Comparison of ENCODE assay signal across 20 cellular contexts in genomic region chr3:117751691-117752090, GRCh38.
"Had no signal": no experiment of that assay in that cellular context is flagged by ENCODE, and none has a peak within 500 bp of the region (broad histone marks: within the 10 kb centered on the region; RNA-seq: fewer than 3 reads in every experiment).

No MANE protein-coding gene starts in this region.

- H3K27me3 ChIP-seq: brain microvascular endothelial cell, gastroesophageal sphincter, right lobe of liver, upper lobe of right lung had no signal

- H3K4me3 ChIP-seq: gastroesophageal sphincter, right lobe of liver, thoracic aorta, upper lobe of right lung had no signal

- FAIRE-seq: small intestine had no signal

- H3K4me1 ChIP-seq: gastroesophageal sphincter, upper lobe of right lung had no signal

- H3K27me3 Mint-ChIP-seq: activated CD4-positive, alpha-beta T cell treated with anti-CD3 and anti-CD28 coated beads, Interleukin-2, amount 10 ng/mL, durations not matched to agents 24 days and 14 days; stimulated activated naive CD8-positive, alpha-beta T cell treated with anti-CD3 and anti-CD28 coated beads, Interleukin-15, amount 100 ng/mL, for 72 hours had no signal

- H3K9me3 ChIP-seq: gastroesophageal sphincter, right lobe of liver, thoracic aorta, upper lobe of right lung had no signal

- DNase-seq: activated CD4-positive, alpha-beta T cell treated with anti-CD3 and anti-CD28 coated beads, Interleukin-2, amount 10 ng/mL, durations not matched to agents 24 days and 14 days; activated CD4-positive, CD25-positive, alpha-beta regulatory T cell; activated CD8-positive, alpha-beta memory T cell treated with anti-CD3 and anti-CD28 coated beads, Interleukin-2, amount 50 U/mL, for 4 hours; activated CD8-positive, alpha-beta T cell treated with anti-CD3 and anti-CD28 coated beads, Interleukin-2, amount 10 ng/mL, durations not matched to agents 7 days and 5 days; activated naive CD4-positive, alpha-beta T cell treated with anti-CD3 and anti-CD28 coated beads for 36 hours; activated T-cell treated with anti-CD3 and anti-CD28 coated beads, Interleukin-2, amount 50 U/mL, for 4 hours; aorta; brain microvascular endothelial cell; cortex of kidney; effector CD4-positive, alpha-beta T cell; left cardiac atrium; right lobe of liver; small intestine; stimulated activated CD4-positive, alpha-beta T cell treated with anti-CD3 and anti-CD28 coated beads, Interleukin-4, amount 100 ng/mL, for 1 hour; stimulated activated naive CD8-positive, alpha-beta T cell treated with anti-CD3 and anti-CD28 coated beads, Interleukin-15, amount 100 ng/mL, for 72 hours; T1000; upper lobe of right lung had no signal

- H3K9me3 Mint-ChIP-seq: activated CD4-positive, alpha-beta T cell treated with anti-CD3 and anti-CD28 coated beads, Interleukin-2, amount 10 ng/mL, durations not matched to agents 24 days and 14 days had no signal

- H3K27ac Mint-ChIP-seq: activated CD4-positive, alpha-beta T cell treated with anti-CD3 and anti-CD28 coated beads, Interleukin-2, amount 10 ng/mL, durations not matched to agents 24 days and 14 days; activated CD8-positive, alpha-beta T cell treated with anti-CD3 and anti-CD28 coated beads, Interleukin-2, amount 10 ng/mL, durations not matched to agents 7 days and 5 days; activated naive CD4-positive, alpha-beta T cell treated with anti-CD3 and anti-CD28 coated beads for 36 hours; nephron; stimulated activated naive CD8-positive, alpha-beta T cell treated with anti-CD3 and anti-CD28 coated beads, Interleukin-15, amount 100 ng/mL, for 72 hours had no signal

- H3K36me3 ChIP-seq: brain microvascular endothelial cell, gastroesophageal sphincter, right lobe of liver, thoracic aorta, upper lobe of right lung had no signal

- H3K4me1 Mint-ChIP-seq: activated CD4-positive, alpha-beta T cell treated with anti-CD3 and anti-CD28 coated beads, Interleukin-2, amount 10 ng/mL, durations not matched to agents 24 days and 14 days; stimulated activated naive CD8-positive, alpha-beta T cell treated with anti-CD3 and anti-CD28 coated beads, Interleukin-15, amount 100 ng/mL, for 72 hours had no signal

- H3K4me3 Mint-ChIP-seq: activated CD4-positive, alpha-beta T cell treated with anti-CD3 and anti-CD28 coated beads, Interleukin-2, amount 10 ng/mL, durations not matched to agents 24 days and 14 days; activated CD8-positive, alpha-beta T cell treated with anti-CD3 and anti-CD28 coated beads, Interleukin-2, amount 10 ng/mL, durations not matched to agents 7 days and 5 days; activated naive CD4-positive, alpha-beta T cell treated with anti-CD3 and anti-CD28 coated beads for 36 hours; activated T-cell treated with anti-CD3 and anti-CD28 coated beads, Interleukin-2, amount 50 U/mL, for 4 hours; nephron; stimulated activated naive CD8-positive, alpha-beta T cell treated with anti-CD3 and anti-CD28 coated beads, Interleukin-15, amount 100 ng/mL, for 72 hours had no signal

- H3K27ac ChIP-seq: brain microvascular endothelial cell, gastroesophageal sphincter, right lobe of liver, thoracic aorta, upper lobe of right lung had no signal
